1 cellular context compared by ENCODE assay signal in the genomic region with DNA sequence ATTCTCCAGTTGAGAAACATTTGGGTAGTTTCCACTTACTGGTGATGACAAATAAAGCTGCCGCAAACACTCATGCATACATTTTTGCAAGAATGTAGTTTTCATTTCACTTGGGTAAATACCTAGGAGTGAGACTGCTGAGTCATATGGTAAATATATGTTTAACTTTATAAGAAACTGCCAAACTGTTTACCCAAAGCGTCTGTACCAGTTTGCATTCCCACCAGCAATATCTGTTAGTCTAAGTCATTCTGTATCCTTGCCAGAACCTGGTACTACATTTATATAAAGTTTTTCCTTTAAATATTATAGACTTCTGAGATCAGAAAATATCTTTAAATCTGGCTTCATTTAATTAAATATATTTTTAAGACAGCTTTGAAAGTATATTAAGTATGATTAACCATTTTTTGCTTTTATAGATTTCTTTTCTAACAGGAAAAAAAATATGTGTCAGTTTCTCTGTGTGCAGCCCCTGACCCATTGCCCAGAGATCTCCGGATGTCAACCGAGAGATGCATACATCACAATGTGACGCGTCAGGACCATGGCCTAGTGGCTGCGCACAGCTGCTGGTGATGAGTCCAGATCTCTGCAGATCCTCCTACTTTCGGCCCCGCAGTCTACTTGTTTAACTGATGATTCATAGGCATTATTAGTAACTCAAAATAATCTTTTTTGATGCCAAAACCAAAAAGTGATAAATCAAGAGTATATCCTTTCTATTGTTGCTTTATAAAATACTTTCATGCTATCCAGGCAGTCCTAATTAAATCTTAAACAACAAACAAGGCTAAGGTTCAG.
A peak's percentile ranks its signal among the peaks of the same experiment; 100 is the strongest.
TF ChIP-seq lines count a peak whose summit lies in the region.

No MANE protein-coding gene starts in this region.

TF ChIP-seq in GM12878, 131 proteins besides CTCF, POLR2A, EP300 and RAD21 (continued from another document):
- TF ChIP-seq, protein P1, sequence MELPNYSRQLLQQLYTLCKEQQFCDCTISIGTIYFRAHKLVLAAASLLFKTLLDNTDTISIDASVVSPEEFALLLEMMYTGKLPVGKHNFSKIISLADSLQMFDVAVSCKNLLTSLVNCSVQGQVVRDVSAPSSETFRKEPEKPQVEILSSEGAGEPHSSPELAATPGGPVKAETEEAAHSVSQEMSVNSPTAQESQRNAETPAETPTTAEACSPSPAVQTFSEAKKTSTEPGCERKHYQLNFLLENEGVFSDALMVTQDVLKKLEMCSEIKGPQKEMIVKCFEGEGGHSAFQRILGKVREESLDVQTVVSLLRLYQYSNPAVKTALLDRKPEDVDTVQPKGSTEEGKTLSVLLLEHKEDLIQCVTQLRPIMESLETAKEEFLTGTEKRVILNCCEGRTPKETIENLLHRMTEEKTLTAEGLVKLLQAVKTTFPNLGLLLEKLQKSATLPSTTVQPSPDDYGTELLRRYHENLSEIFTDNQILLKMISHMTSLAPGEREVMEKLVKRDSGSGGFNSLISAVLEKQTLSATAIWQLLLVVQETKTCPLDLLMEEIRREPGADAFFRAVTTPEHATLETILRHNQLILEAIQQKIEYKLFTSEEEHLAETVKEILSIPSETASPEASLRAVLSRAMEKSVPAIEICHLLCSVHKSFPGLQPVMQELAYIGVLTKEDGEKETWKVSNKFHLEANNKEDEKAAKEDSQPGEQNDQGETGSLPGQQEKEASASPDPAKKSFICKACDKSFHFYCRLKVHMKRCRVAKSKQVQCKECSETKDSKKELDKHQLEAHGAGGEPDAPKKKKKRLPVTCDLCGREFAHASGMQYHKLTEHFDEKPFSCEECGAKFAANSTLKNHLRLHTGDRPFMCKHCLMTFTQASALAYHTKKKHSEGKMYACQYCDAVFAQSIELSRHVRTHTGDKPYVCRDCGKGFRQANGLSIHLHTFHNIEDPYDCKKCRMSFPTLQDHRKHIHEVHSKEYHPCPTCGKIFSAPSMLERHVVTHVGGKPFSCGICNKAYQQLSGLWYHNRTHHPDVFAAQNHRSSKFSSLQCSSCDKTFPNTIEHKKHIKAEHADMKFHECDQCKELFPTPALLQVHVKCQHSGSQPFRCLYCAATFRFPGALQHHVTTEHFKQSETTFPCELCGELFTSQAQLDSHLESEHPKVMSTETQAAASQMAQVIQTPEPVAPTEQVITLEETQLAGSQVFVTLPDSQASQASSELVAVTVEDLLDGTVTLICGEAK (IDR thresholded peaks at IDR 0.05; ENCODE audit: borderline replicate concordance) = peak; percentile 25; the same call in 1 of the 2 replicates
- TF ChIP-seq RUNX3 (IDR thresholded peaks at IDR 0.05; ENCODE audit: low read length) = 0 out of 2 replicates have a peak, but pooled peaks have one; percentile 19
- TF ChIP-seq, protein P2, sequence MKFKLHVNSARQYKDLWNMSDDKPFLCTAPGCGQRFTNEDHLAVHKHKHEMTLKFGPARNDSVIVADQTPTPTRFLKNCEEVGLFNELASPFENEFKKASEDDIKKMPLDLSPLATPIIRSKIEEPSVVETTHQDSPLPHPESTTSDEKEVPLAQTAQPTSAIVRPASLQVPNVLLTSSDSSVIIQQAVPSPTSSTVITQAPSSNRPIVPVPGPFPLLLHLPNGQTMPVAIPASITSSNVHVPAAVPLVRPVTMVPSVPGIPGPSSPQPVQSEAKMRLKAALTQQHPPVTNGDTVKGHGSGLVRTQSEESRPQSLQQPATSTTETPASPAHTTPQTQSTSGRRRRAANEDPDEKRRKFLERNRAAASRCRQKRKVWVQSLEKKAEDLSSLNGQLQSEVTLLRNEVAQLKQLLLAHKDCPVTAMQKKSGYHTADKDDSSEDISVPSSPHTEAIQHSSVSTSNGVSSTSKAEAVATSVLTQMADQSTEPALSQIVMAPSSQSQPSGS (IDR thresholded peaks at IDR 0.05; ENCODE audit: low read length) = 0 out of 2 replicates have a peak, but pooled peaks have one; percentile 54
